In the genomic region with DNA sequence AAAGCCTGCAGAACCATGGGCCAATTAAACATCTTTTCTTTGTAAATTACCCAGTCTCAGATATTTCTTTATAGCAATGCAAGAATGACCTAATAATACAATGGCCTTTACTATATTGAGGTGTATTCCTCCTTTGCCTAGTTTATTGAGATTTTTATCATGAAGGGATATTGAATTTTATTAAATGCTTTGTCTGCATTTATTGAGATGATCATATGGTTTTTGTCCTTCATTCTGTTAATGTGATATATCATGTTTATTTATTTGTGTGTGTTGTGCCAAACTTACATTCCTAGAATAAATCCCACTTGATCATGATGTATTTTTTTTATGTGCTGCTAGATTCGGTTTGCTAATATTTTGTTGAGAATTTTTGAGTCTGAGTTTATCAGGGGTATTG, we compare ENCODE assay signal across 12 cellular contexts. TPM values are rescaled to one million over a fixed set of nuclear protein-coding genes. Genes with fewer than 3 reads are reported as not detected.
"Had no signal": no experiment of that assay in that cellular context is flagged by ENCODE, and none has a peak within 500 bp of the region (broad histone marks: within the 10 kb centered on the region; RNA-seq: fewer than 3 reads in every experiment).

No MANE protein-coding gene starts in this region.

- ATAC-seq: GM23338, HCT116 had no signal

- DNase-seq: GM23248, GOT3, H7, H9, HCEC 1CT, HFFc6 had no signal

- H3K4me2 ChIP-seq: GM23338 had no signal

- H3K4me1 ChIP-seq: HAP-1 had no signal

- H3K27ac ChIP-seq: GM23248 had no signal

- FAIRE-seq: H1, H54 had no signal

- H2AFZ ChIP-seq: GM23248, GM23338 had no signal

- H3K4me3 ChIP-seq: GM23248, GM23338, HAP-1 had no signal

- H3K9ac ChIP-seq: GM23248 had no signal

- H3K36me3 ChIP-seq: HAP-1 had no signal

RNA-seq across cellular contexts. Expression of a gene that starts 36.2 kb away (rescaled TPM):
- total RNA-seq: GM23248, GM23338, H1, H4, H7, H9, HFFc6 had no signal
- polyA plus RNA-seq: GM23248, GM23338, H1 had no signal
